ENCODE assay signal across 31 cellular contexts in the genomic region with DNA sequence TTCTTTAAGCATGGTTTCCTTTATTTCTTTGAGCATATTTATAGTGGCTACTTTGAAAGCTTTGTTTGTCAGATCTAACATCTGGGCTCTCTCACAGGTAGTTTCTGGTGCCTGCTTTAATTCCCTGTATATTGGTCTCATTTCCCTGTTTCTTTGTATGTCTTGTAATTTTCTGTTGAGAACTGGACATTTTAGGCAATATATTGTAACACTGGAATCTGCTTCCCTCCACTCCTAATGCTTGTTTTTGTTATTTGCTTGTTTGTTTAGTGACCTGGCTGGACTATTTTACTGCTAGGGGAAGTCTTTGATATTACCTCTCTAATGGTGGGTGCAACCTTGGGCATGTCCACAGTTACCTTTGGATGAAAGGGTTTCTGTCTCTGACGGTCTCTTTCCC. TPM values are rescaled to one million over a fixed set of nuclear protein-coding genes. Genes with fewer than 3 reads are reported as not detected.
DNase-seq lines count a peak whose midpoint lies in the region; ATAC-seq and TF ChIP-seq lines count a peak whose summit lies in the region.
"Had no signal": no experiment of that assay in that cellular context is flagged by ENCODE, and none has a peak within 500 bp of the region (broad histone marks: within the 10 kb centered on the region; RNA-seq: fewer than 3 reads in every experiment).

No MANE protein-coding gene starts in this region.

- peaks cover 15% of the 10 kb centered on the region for H3K9me3 Mint-ChIP-seq in progenitor cell of endocrine pancreas (ENCODE audit: low read depth)

- no peak overlapping the region for H3K4me3 Mint-ChIP-seq in progenitor cell of endocrine pancreas (ENCODE audit: low read depth)
- H3K4me3 Mint-ChIP-seq: B cell; CD14-positive monocyte; CD4-positive, alpha-beta memory T cell; CD4-positive, alpha-beta T cell; CD4-positive, CD25-positive, alpha-beta regulatory T cell; CD8-positive, alpha-beta memory T cell; CD8-positive, alpha-beta T cell had no signal

- H3K36me3 Mint-ChIP-seq in progenitor cell of endocrine pancreas (ENCODE audit: insufficient read depth) = peaks cover 19% of the 10 kb centered on the region
- H3K36me3 Mint-ChIP-seq: CD14-positive monocyte; CD4-positive, CD25-positive, alpha-beta regulatory T cell; CD8-positive, alpha-beta memory T cell; CD8-positive, alpha-beta T cell had no signal

- CTCF ChIA-PET in HEK293 (lab: Yijun Ruan, JAX) = interaction anchor here (0.8 kb wide), 1 partner anchor 160 kb away, joined by 4 read pairs; no protein-coding TSS in a partner anchor

- POLR2A ChIA-PET in HEK293 (lab: Yijun Ruan, JAX) = no interaction called here

- H3K4me1 ChIP-seq in HEK293 (ENCODE audit: control insufficient read depth, insufficient read depth, low read length) = no peaks in the 10 kb centered on the region
- H3K4me1 ChIP-seq: A549; BLaER1; BLaER1 treated with 17β-estradiol and CSF1 and Interleukin-3, amounts not matched to agents 10 nM and 100 nM; Caco-2 had no signal

- DNase-seq in progenitor cell of endocrine pancreas (ENCODE audit: low spot score, unreplicated experiment) (no peak), GOT3 (lab: John Stamatoyannopoulos, UW) (no peak), NCI-H82 treated with DMSO at 0.1 percent for 48 hours (lab: John Stamatoyannopoulos, UW; ENCODE audit: unreplicated experiment) (no peak)
- DNase-seq: 8988T; ACHN; AML-193; BE2C; C1 segment of cervical spinal cord; Caco-2; Calu3; CD4-positive, alpha-beta memory T cell; CD4-positive, alpha-beta T cell; CD4-positive, CD25-positive, alpha-beta regulatory T cell; CD8-positive, alpha-beta memory T cell; CD8-positive, alpha-beta T cell; COR-L47; DMS 273 treated with DMSO at 0.1 percent for 48 hours; DMS153; DMS79; DMS79 treated with DMSO at 0.1 percent for 48 hours; DND-41; EL had no signal

- H3K9me3 ChIP-seq in HEK293 (ENCODE audit: control insufficient read depth, insufficient read depth, low read depth, low read length) = no peaks in the 10 kb centered on the region
- H3K9me3 ChIP-seq: BE2C, Caco-2 had no signal

- H3K27ac ChIP-seq in HEK293 (ENCODE audit: extremely low read depth, low read depth, low read length) = no peak overlapping the region
- peak overlapping the region; percentile 61 for H3K27ac ChIP-seq in VCaP
- H3K27ac ChIP-seq: 22Rv1; A549; BLaER1; BLaER1 treated with 17β-estradiol and CSF1 and Interleukin-3, amounts not matched to agents 10 nM and 100 nM had no signal

- H3K27ac Mint-ChIP-seq in progenitor cell of endocrine pancreas = peak overlapping the region; percentile 26
- H3K27ac Mint-ChIP-seq: B cell; CD14-positive monocyte; CD4-positive, alpha-beta memory T cell; CD4-positive, alpha-beta T cell; CD4-positive, CD25-positive, alpha-beta regulatory T cell; CD8-positive, alpha-beta memory T cell; CD8-positive, alpha-beta T cell had no signal

- no peaks in the 10 kb centered on the region for H3K27me3 Mint-ChIP-seq in progenitor cell of endocrine pancreas
- H3K27me3 Mint-ChIP-seq: B cell; CD4-positive, alpha-beta memory T cell; CD4-positive, alpha-beta T cell; CD4-positive, CD25-positive, alpha-beta regulatory T cell had no signal

- H3K36me3 ChIP-seq in HEK293 (ENCODE audit: control insufficient read depth in 2 of 2, insufficient read depth in 1 of 2, low read length in 2 of 2) = no peaks in the 10 kb centered on the region
- H3K36me3 ChIP-seq: BE2C; BLaER1; BLaER1 treated with 17β-estradiol and CSF1 and Interleukin-3, amounts not matched to agents 10 nM and 100 nM had no signal

- no peak overlapping the region for H3K4me3 ChIP-seq in HEK293 (ENCODE audit: low read depth, low read length)
- H3K4me3 ChIP-seq: A549; BLaER1; BLaER1 treated with 17β-estradiol and CSF1 and Interleukin-3, amounts not matched to agents 10 nM and 100 nM had no signal

- ATAC-seq in HG02970 (IDR thresholded peaks at IDR 0.05; ENCODE audit: low FRiP score, unreplicated experiment) = no peak
- ATAC-seq: A549; CD8-positive, alpha-beta T cell had no signal

- TF ChIP-seq CTCF in HEK293 (tag by site-specific recombination; IDR thresholded peaks at IDR 0.05) (no peak), VCaP (conservative IDR thresholded peaks at IDR 0.05) (no peak), progenitor cell of endocrine pancreas (IDR thresholded peaks at IDR 0.05; ENCODE audit: unreplicated experiment) (no peak)

- peaks cover 5% of the 10 kb centered on the region for H3K4me1 Mint-ChIP-seq in progenitor cell of endocrine pancreas (ENCODE audit: low read depth)
- H3K4me1 Mint-ChIP-seq: B cell; CD14-positive monocyte; CD4-positive, alpha-beta memory T cell; CD4-positive, CD25-positive, alpha-beta regulatory T cell; CD8-positive, alpha-beta memory T cell had no signal

TF ChIP-seq in HEK293, 187 proteins besides CTCF, POLR2A, EP300 and RAD21:
- TF ChIP-seq SETDB1 (IDR thresholded peaks at IDR 0.05; ENCODE audit: insufficient read length, low read length) = peak; percentile 27
- TF ChIP-seq, protein P1, sequence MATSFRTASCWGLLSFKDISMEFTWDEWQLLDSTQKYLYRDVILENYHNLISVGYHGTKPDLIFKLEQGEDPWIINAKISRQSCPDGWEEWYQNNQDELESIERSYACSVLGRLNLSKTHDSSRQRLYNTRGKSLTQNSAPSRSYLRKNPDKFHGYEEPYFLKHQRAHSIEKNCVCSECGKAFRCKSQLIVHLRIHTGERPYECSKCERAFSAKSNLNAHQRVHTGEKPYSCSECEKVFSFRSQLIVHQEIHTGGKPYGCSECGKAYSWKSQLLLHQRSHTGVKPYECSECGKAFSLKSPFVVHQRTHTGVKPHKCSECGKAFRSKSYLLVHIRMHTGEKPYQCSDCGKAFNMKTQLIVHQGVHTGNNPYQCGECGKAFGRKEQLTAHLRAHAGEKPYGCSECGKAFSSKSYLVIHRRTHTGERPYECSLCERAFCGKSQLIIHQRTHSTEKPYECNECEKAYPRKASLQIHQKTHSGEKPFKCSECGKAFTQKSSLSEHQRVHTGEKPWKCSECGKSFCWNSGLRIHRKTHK (tag by site-specific recombination; IDR thresholded peaks at IDR 0.05) = peak; percentile 96
- TF ChIP-seq, protein P2, sequence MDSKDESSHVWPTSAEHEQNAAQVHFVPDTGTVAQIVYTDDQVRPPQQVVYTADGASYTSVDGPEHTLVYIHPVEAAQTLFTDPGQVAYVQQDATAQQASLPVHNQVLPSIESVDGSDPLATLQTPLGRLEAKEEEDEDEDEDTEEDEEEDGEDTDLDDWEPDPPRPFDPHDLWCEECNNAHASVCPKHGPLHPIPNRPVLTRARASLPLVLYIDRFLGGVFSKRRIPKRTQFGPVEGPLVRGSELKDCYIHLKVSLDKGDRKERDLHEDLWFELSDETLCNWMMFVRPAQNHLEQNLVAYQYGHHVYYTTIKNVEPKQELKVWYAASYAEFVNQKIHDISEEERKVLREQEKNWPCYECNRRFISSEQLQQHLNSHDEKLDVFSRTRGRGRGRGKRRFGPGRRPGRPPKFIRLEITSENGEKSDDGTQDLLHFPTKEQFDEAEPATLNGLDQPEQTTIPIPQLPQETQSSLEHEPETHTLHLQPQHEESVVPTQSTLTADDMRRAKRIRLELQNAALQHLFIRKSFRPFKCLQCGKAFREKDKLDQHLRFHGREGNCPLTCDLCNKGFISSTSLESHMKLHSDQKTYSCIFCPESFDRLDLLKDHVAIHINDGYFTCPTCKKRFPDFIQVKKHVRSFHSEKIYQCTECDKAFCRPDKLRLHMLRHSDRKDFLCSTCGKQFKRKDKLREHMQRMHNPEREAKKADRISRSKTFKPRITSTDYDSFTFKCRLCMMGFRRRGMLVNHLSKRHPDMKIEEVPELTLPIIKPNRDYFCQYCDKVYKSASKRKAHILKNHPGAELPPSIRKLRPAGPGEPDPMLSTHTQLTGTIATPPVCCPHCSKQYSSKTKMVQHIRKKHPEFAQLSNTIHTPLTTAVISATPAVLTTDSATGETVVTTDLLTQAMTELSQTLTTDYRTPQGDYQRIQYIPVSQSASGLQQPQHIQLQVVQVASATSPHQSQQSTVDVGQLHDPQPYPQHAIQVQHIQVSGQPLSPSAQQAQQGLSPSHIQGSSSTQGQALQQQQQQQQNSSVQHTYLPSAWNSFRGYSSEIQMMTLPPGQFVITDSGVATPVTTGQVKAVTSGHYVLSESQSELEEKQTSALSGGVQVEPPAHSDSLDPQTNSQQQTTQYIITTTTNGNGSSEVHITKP (tag by site-specific recombination; IDR thresholded peaks at IDR 0.05) = no peak

RNA-seq across cellular contexts. Expression of a gene that starts 25.0 kb away (rescaled TPM):
- total RNA-seq in progenitor cell of endocrine pancreas = 21.1 and 23.2 TPM in 2 replicates
- total RNA-seq: B cell; CD4-positive, alpha-beta T cell; CD8-positive, alpha-beta memory T cell; CD8-positive, alpha-beta T cell had no signal
